10 cellular contexts compared by ENCODE assay signal in genomic region chr18:79397830-79398761, GRCh38. TPM values are rescaled to one million over a fixed set of nuclear protein-coding genes. Genes with fewer than 3 reads are reported as not detected.
A peak's percentile ranks its signal among the peaks of the same experiment; 100 is the strongest.
DNase-seq lines count a peak whose midpoint lies in the region; ATAC-seq and TF ChIP-seq lines count a peak whose summit lies in the region.
"Had no signal": no experiment of that assay in that cellular context is flagged by ENCODE, and none has a peak within 500 bp of the region (broad histone marks: within the 10 kb centered on the region; RNA-seq: fewer than 3 reads in every experiment).

No MANE protein-coding gene starts in this region.

- H3K27ac Mint-ChIP-seq in GM23338 (no peak overlapping the region), endothelial cell (ENCODE audit: unreplicated experiment) (no peak overlapping the region)
- H3K27ac Mint-ChIP-seq in T-helper 1 cell treated with Interleukin-12 subunit alpha and Interleukin-12 subunit beta and Interleukin-4 antibody, amounts not matched to agents 30 μg/mL and 1 μg/mL, for 36 hours: peak overlapping the region; percentile 83

- no peak for ATAC-seq in GM23338
- ATAC-seq in psoas muscle: no peak
- no peak for ATAC-seq in HG02623 (IDR thresholded peaks at IDR 0.05; ENCODE audit: unreplicated experiment)

- H3K4me2 ChIP-seq in GM23338: peak overlapping the region; percentile 76; the same call in 1 of the 2 replicates

- intact Hi-C loops in psoas muscle (cut with DNase I): loop anchor here in 1 of 2 donors (10.0 kb wide), 1 partner anchor 637 kb away; the partner anchor contains the start of gene RBFA

- H3K27me3 Mint-ChIP-seq in GM23338 (ENCODE audit: insufficient read depth, low read depth, poor library complexity) (peaks cover 56% of the 10 kb centered on the region), endothelial cell (ENCODE audit: unreplicated experiment) (peaks cover 26% of the 10 kb centered on the region)
- H3K27me3 Mint-ChIP-seq in T-helper 1 cell treated with Interleukin-12 subunit alpha and Interleukin-12 subunit beta and Interleukin-4 antibody, amounts not matched to agents 30 μg/mL and 1 μg/mL, for 36 hours (ENCODE audit: low read depth): peaks cover 11% of the 10 kb centered on the region

- 87 to 93% (median 91%) methylated on average over 38 of the region's 38 CpGs for WGBS in psoas muscle, 3 donors

- peaks cover 8% of the 10 kb centered on the region; the same call in 1 of the 2 replicates for H3F3A ChIP-seq in GM23338 (replicated peaks; ENCODE audit: low read depth)

- H3K4me1 Mint-ChIP-seq in GM23338: peaks cover 15% of the 10 kb centered on the region
- H3K4me1 Mint-ChIP-seq in T-helper 1 cell treated with Interleukin-12 subunit alpha and Interleukin-12 subunit beta and Interleukin-4 antibody, amounts not matched to agents 30 μg/mL and 1 μg/mL, for 36 hours (ENCODE audit: low read depth): peaks cover 23% of the 10 kb centered on the region
- peaks cover 12% of the 10 kb centered on the region for H3K4me1 Mint-ChIP-seq in endothelial cell (ENCODE audit: unreplicated experiment)

- H3K36me3 Mint-ChIP-seq in GM23338 (ENCODE audit: low read depth): no peaks in the 10 kb centered on the region; the same call in 2 of the 3 replicates
- H3K36me3 Mint-ChIP-seq in T-helper 1 cell treated with Interleukin-12 subunit alpha and Interleukin-12 subunit beta and Interleukin-4 antibody, amounts not matched to agents 30 μg/mL and 1 μg/mL, for 36 hours (ENCODE audit: low read depth): peaks cover 7% of the 10 kb centered on the region
- peaks cover 13% of the 10 kb centered on the region for H3K36me3 Mint-ChIP-seq in endothelial cell (ENCODE audit: low read depth, unreplicated experiment)

- no peaks in the 10 kb centered on the region for H3K36me3 ChIP-seq in GM23338 (ENCODE audit: insufficient read depth)
- H3K36me3 ChIP-seq in psoas muscle (ENCODE audit: insufficient read depth in 1 of 2, low read depth in 1 of 2): no peaks in the 10 kb centered on the region
- H3K36me3 ChIP-seq: upper lobe of left lung had no signal

- no peaks in the 10 kb centered on the region for H3K9me2 ChIP-seq in GM23338 (ENCODE audit: insufficient read depth)

- H3K27me3 ChIP-seq in GM23338 (ENCODE audit: insufficient read depth): peaks cover 63% of the 10 kb centered on the region
- H3K27me3 ChIP-seq in psoas muscle (ENCODE audit: insufficient read depth in 3 of 3, low read length in 2 of 3): no peaks in the 10 kb centered on the region

- H3K27ac ChIP-seq in GM23338 (ENCODE audit: low read depth) (no peak overlapping the region), psoas muscle (no peak overlapping the region)

- H4K20me1 ChIP-seq in GM23338 (replicated peaks; ENCODE audit: insufficient read depth): no peaks in the 10 kb centered on the region; the same call in 1 of the 2 replicates

- no peak for TF ChIP-seq CTCF in GM23338 (conservative IDR thresholded peaks at IDR 0.05; ENCODE audit: low read depth in 2 of 2)
- no peak for TF ChIP-seq CTCF in endothelial cell (IDR thresholded peaks at IDR 0.05; ENCODE audit: unreplicated experiment)
- no peak for TF ChIP-seq CTCF in psoas muscle (IDR thresholded peaks at IDR 0.05)

- H3K4me3 ChIP-seq in GM23338 (peak overlapping the region; percentile 64; the same call in 1 of the 2 replicates), psoas muscle (no peak overlapping the region)

- H3K4me3 Mint-ChIP-seq in GM23338 (peak overlapping the region; percentile 65; the same call in 2 of the 3 replicates), endothelial cell (ENCODE audit: unreplicated experiment) (peak overlapping the region; percentile 92)
- H3K4me3 Mint-ChIP-seq in T-helper 1 cell treated with Interleukin-12 subunit alpha and Interleukin-12 subunit beta and Interleukin-4 antibody, amounts not matched to agents 30 μg/mL and 1 μg/mL, for 36 hours: peak overlapping the region; percentile 79

- no peaks in the 10 kb centered on the region for H3K79me2 ChIP-seq in GM23338 (replicated peaks; ENCODE audit: insufficient read depth)

- peaks cover 10% of the 10 kb centered on the region for H3K4me1 ChIP-seq in GM23338 (ENCODE audit: insufficient read depth)
- peaks cover 39% of the 10 kb centered on the region for H3K4me1 ChIP-seq in psoas muscle

- no peak for DNase-seq in GM23338 (ENCODE audit: low spot score)
- DNase-seq in endothelial cell (ENCODE audit: low spot score): no peak
- DNase-seq in psoas muscle: peak; percentile 12 to 52
- DNase-seq in activated CD8-positive, alpha-beta memory T cell treated with anti-CD3 and anti-CD28 coated beads, Interleukin-2, amount 50 U/mL, for 48 hours: no peak
- DNase-seq in putamen (ENCODE audit: low spot score): no peak
- DNase-seq: NCI-H524; stimulated activated CD4-positive, alpha-beta T cell treated with anti-CD3 and anti-CD28 coated beads, Interleukin-4, amount 100 ng/mL, for 4 hours had no signal

- no peaks in the 10 kb centered on the region for H3K9me3 ChIP-seq in psoas muscle
- H3K9me3 ChIP-seq: upper lobe of left lung had no signal

- H2AFZ ChIP-seq in GM23338: no peak overlapping the region

- peaks cover 3% of the 10 kb centered on the region; the same call in 1 of the 3 replicates for H3K9me3 Mint-ChIP-seq in GM23338
- no peaks in the 10 kb centered on the region for H3K9me3 Mint-ChIP-seq in T-helper 1 cell treated with Interleukin-12 subunit alpha and Interleukin-12 subunit beta and Interleukin-4 antibody, amounts not matched to agents 30 μg/mL and 1 μg/mL, for 36 hours
- H3K9me3 Mint-ChIP-seq in endothelial cell (ENCODE audit: unreplicated experiment): no peaks in the 10 kb centered on the region

TF ChIP-seq in GM23338, 12 proteins besides CTCF, POLR2A, EP300 and RAD21:
- peak; percentile 25 for TF ChIP-seq EZH2 (IDR thresholded peaks at IDR 0.05; ENCODE audit: low read depth, unreplicated experiment)
- TF ChIP-seq ZNF114 (CRISPR knock-in tag; IDR thresholded peaks at IDR 0.05): no peak

RNA-seq across cellular contexts. Expression of gene NFATC1, which starts 2.4 kb away (rescaled TPM):
- total RNA-seq in GM23338 (2014; rRNA removed; shearing (Covaris generic)): 5.0 and 6.4 TPM in 2 replicates
- polyA plus RNA-seq in GM23338 (2016; fragmentation: Nextera tagmentation; extraction: Ambion mirVana) (2.7 and 3.9 TPM in 2 replicates), psoas muscle (10 to 100 TPM in 2 of 3 donors, 1 to 10 TPM in 1; 3.0 to 20.8 (median 15.4) TPM)
- total RNA-seq in endothelial cell (ENCODE audit: unreplicated experiment) (40.6 TPM), psoas muscle (10 to 100 TPM; 21.0 to 28.7 (median 24.2) TPM)

Comparison
In these comparisons a context has a peak if more than half of its experiments do, and no peak if none do; other contexts are left out.
1. DNase-seq: peak in psoas muscle (2 of 2); none in GM23338 (single experiment), endothelial cell (single experiment), activated CD8-positive, alpha-beta memory T cell treated with anti-CD3 and anti-CD28 coated beads, Interleukin-2, amount 50 U/mL, for 48 hours (single experiment) and putamen (single experiment).
2. Peak in every context shown above with its lines, with median percentiles within 50 percentile points of each other: H3K4me3 Mint-ChIP-seq.